9 cellular contexts compared by ENCODE assay signal in the genomic region with DNA sequence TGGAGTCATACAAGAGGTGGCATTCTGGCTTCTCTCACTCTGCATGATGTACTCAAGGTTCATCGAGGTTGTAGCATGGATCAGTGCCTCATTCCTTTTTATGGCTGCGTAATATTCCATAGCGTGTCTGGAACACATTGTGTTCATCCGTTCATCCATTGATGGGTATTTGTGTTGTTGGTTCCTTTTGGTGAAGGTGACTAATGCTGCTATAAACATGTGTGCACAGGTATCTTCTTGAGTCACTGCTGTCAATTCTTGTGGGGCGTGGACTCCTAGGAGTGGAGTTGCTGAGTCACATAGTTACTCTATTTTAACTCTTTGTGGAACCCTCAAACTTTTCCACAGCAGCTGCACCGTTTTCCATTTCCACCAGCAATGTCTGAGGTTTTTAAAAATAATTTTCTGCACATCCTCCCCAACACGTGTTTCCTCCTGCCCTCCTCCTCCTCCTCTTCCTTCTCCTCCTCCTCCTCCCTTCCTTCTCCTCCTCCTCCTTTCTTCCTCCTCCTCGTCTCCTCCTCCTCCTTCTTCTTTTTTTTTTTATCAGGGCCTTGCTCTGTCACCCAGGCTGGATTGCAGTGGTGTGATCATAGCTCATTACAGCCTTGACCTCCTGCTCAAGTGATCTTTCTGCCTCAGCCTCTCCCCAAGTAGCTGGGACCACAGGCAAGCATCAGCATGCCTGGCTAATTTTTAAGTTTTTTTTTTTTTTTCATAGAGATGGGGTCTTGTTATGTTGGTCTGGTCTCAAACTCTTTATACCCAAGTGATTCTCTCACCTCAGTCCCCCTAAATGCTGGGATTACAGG.
DNase-seq lines count a peak whose midpoint lies in the region; ATAC-seq and TF ChIP-seq lines count a peak whose summit lies in the region.
"Had no signal": no experiment of that assay in that cellular context is flagged by ENCODE, and none has a peak within 500 bp of the region (broad histone marks: within the 10 kb centered on the region; RNA-seq: fewer than 3 reads in every experiment).

No MANE protein-coding gene starts in this region.

- H3K27ac Mint-ChIP-seq in activated naive CD4-positive, alpha-beta T cell treated with anti-CD3 and anti-CD28 coated beads, Interleukin-2, amount 50 U/mL, for 24 hours = peak overlapping the region; percentile 61

- H3K4me1 Mint-ChIP-seq in activated naive CD4-positive, alpha-beta T cell treated with anti-CD3 and anti-CD28 coated beads, Interleukin-2, amount 50 U/mL, for 24 hours = peaks cover 24% of the 10 kb centered on the region

- H3K4me3 Mint-ChIP-seq in activated naive CD4-positive, alpha-beta T cell treated with anti-CD3 and anti-CD28 coated beads, Interleukin-2, amount 50 U/mL, for 24 hours = peak overlapping the region; percentile 79

- H3K36me3 Mint-ChIP-seq in activated naive CD4-positive, alpha-beta T cell treated with anti-CD3 and anti-CD28 coated beads, Interleukin-2, amount 50 U/mL, for 24 hours = peaks cover 2% of the 10 kb centered on the region

- ATAC-seq in HG02588 (IDR thresholded peaks at IDR 0.05; ENCODE audit: unreplicated experiment) (no peak), GM19035 (IDR thresholded peaks at IDR 0.05; ENCODE audit: unreplicated experiment) (no peak)

- no peak overlapping the region for H3K4me3 ChIP-seq in GM12865 (ENCODE audit: low read depth, low read length)
- H3K4me3 ChIP-seq: ovary had no signal

- no peaks in the 10 kb centered on the region for H3K9me3 Mint-ChIP-seq in activated naive CD4-positive, alpha-beta T cell treated with anti-CD3 and anti-CD28 coated beads, Interleukin-2, amount 50 U/mL, for 24 hours

- H3K27me3 Mint-ChIP-seq in activated naive CD4-positive, alpha-beta T cell treated with anti-CD3 and anti-CD28 coated beads, Interleukin-2, amount 50 U/mL, for 24 hours = peaks cover 14% of the 10 kb centered on the region

- no peak for TF ChIP-seq CTCF in GM12865 (IDR thresholded peaks at IDR 0.05; ENCODE audit: insufficient read depth, low read depth, low read length, missing control alignments)

- DNase-seq in GM12865 (ENCODE audit: low read depth) = peak; percentile 63
- peak; percentile 50 for DNase-seq in NCI-H226
- DNase-seq in stimulated activated CD4-positive, alpha-beta T cell treated with anti-CD3 and anti-CD28 coated beads, Interleukin-1b, Interleukin-23, amount 100 ng/mL, for 48 hours = peak; percentile 69
- DNase-seq in inferior parietal cortex (ENCODE audit: extremely low spot score) = no peak
- DNase-seq in NCI-H1092 (lab: John Stamatoyannopoulos, UW) = no peak
- DNase-seq: ovary had no signal

Comparison
In these comparisons a context has a peak if more than half of its experiments do, and no peak if none do; other contexts are left out.
1. DNase-seq: peak in GM12865 (single experiment), NCI-H226 (single experiment) and stimulated activated CD4-positive, alpha-beta T cell treated with anti-CD3 and anti-CD28 coated beads, Interleukin-1b, Interleukin-23, amount 100 ng/mL, for 48 hours (single experiment); none in inferior parietal cortex (single experiment) and NCI-H1092 (single experiment).